Comparison of ENCODE assay signal across 1 cellular context in the genomic region with DNA sequence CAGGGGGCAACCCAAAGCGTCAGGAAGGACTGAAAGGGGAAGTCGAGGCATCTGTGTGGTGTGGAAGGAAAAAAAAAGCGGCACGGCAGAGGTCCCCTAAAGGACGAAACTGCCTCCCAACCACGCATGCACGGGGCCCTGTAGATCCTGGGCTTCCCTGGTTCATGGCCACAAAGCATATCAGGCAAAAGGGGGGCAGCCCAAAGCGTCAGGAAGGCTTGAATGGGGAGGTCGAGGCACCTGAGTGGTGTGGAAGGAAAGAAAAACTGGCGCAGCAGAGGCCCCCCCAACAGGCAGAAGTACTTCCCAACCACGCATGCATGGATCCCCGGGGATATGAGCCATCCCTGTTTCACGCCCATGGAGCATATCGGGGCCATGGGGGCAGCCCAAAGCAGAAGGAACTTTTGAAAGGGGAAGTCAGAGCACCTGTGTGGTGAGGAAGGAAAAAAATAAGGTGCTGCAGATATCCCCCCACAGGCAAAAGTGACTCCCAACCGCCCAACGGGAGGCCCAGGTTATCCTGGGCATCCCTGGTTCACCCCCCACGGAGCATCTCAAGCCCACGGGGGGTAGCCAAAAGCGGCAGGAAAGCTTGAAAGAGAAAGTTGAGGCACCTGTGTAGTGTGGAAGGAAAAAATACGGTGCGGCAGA.
TF ChIP-seq lines count a peak whose summit lies in the region.

No MANE protein-coding gene starts in this region.

TF ChIP-seq in SK-N-SH, 30 proteins besides CTCF, POLR2A, EP300 and RAD21 (continued from another document):
- TF ChIP-seq SMC3 (IDR thresholded peaks at IDR 0.05; ENCODE audit: low read depth, low read length), result no peak
- TF ChIP-seq NRF1 (IDR thresholded peaks at IDR 0.05; ENCODE audit: low read depth, low read length), result no peak
